Comparison of ENCODE assay signal across 28 cellular contexts in the genomic region with DNA sequence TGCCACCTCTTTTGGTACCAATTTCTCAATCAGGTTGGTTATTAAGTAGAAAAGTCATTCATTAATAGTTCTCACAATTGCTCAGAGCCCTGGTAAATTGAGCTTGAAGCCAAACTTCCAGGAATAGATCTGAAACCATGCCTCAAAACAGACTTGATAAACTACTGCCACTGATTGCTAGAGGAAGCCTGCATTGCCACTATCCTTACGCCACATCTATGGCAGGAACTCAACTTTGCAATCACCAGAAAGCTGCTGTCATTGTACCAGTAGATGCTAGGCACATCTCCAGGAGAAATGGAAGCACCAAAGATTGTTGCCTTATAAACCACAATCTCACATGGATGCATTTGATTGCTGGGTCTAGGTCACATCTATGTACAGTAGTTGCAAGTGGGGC.
"Had no signal": no experiment of that assay in that cellular context is flagged by ENCODE, and none has a peak within 500 bp of the region (broad histone marks: within the 10 kb centered on the region; RNA-seq: fewer than 3 reads in every experiment).

No MANE protein-coding gene starts in this region.

- H3K27me3 ChIP-seq: stomach, suprapubic skin, testis, thyroid gland, tibial artery, tibial nerve, transverse colon, upper lobe of left lung, upper lobe of right lung, uterus, vagina had no signal

- ATAC-seq: stimulated activated effector memory CD8-positive, alpha-beta T cell treated with anti-CD3 and anti-CD28 coated beads, Interleukin-12 subunit alpha, Interleukin-12 subunit beta, amount 100 ng/mL, for 72 hours; stimulated activated memory B cell treated with anti-CD40 and anti-IgM and Interleukin-4, amounts not matched to agents 10 μg/mL and 1 μg/mL and 100 μg/mL, for 72 hours; stimulated activated naive B cell treated with anti-CD40 and anti-IgM and Interleukin-4, amounts not matched to agents 10 μg/mL and 1 μg/mL and 100 μg/mL, for 72 hours; stimulated activated naive CD8-positive, alpha-beta T cell treated with anti-CD3 and anti-CD28 coated beads, Interleukin-15, amount 100 ng/mL, for 72 hours; stimulated activated naive CD8-positive, alpha-beta T cell treated with anti-CD3 and anti-CD28 coated beads, Interleukin-15, Interleukin-2, amounts not matched to agents 100 U/mL and 50 U/mL, for 24 hours; upper lobe of right lung had no signal

- H3K4me3 Mint-ChIP-seq: stimulated activated effector memory CD8-positive, alpha-beta T cell treated with anti-CD3 and anti-CD28 coated beads, Interleukin-12 subunit alpha, Interleukin-12 subunit beta, amount 100 ng/mL, for 72 hours; stimulated activated memory B cell treated with anti-CD40 and anti-IgM and Interleukin-4, amounts not matched to agents 10 μg/mL and 1 μg/mL and 100 μg/mL, for 72 hours; stimulated activated naive B cell treated with anti-CD40 and anti-IgM and Interleukin-4, amounts not matched to agents 10 μg/mL and 1 μg/mL and 100 μg/mL, for 72 hours; stimulated activated naive CD8-positive, alpha-beta T cell treated with anti-CD3 and anti-CD28 coated beads, Interleukin-15, amount 100 ng/mL, for 72 hours; stimulated activated naive CD8-positive, alpha-beta T cell treated with anti-CD3 and anti-CD28 coated beads, Interleukin-15, Interleukin-2, amounts not matched to agents 100 ng/mL and 50 ng/mL, for 24 hours; type B pancreatic cell had no signal

- H3K36me3 Mint-ChIP-seq: stimulated activated effector memory CD8-positive, alpha-beta T cell treated with anti-CD3 and anti-CD28 coated beads, Interleukin-12 subunit alpha, Interleukin-12 subunit beta, amount 100 ng/mL, for 72 hours; stimulated activated memory B cell treated with anti-CD40 and anti-IgM and Interleukin-4, amounts not matched to agents 10 μg/mL and 1 μg/mL and 100 μg/mL, for 72 hours; stimulated activated naive B cell treated with anti-CD40 and anti-IgM and Interleukin-4, amounts not matched to agents 10 μg/mL and 1 μg/mL and 100 μg/mL, for 72 hours; type B pancreatic cell had no signal

- H3K36me3 ChIP-seq: stomach, suprapubic skin, thoracic aorta, thyroid gland, tibial artery, tibial nerve, transverse colon, upper lobe of left lung, upper lobe of right lung, uterus, vagina had no signal

- H3K27me3 Mint-ChIP-seq: stimulated activated memory B cell treated with anti-CD40 and anti-IgM and Interleukin-4, amounts not matched to agents 10 μg/mL and 1 μg/mL and 100 μg/mL, for 72 hours; stimulated activated naive B cell treated with anti-CD40 and anti-IgM and Interleukin-4, amounts not matched to agents 10 μg/mL and 1 μg/mL and 100 μg/mL, for 72 hours; stimulated activated naive CD8-positive, alpha-beta T cell treated with anti-CD3 and anti-CD28 coated beads, Interleukin-15, amount 100 ng/mL, for 72 hours; stimulated activated naive CD8-positive, alpha-beta T cell treated with anti-CD3 and anti-CD28 coated beads, Interleukin-15, Interleukin-2, amounts not matched to agents 100 ng/mL and 50 ng/mL, for 24 hours; type B pancreatic cell had no signal

- DNase-seq: stimulated activated CD4-positive, alpha-beta T cell treated with anti-CD3 and anti-CD28 coated beads, Interleukin-2, amount 100 ng/mL, for 48 hours; stimulated activated CD4-positive, alpha-beta T cell treated with anti-CD3 and anti-CD28 coated beads, Interleukin-4, amount 100 ng/mL, for 1 hour; stimulated activated CD4-positive, alpha-beta T cell treated with anti-CD3 and anti-CD28 coated beads, Interleukin-4, amount 100 ng/mL, for 24 hours; stimulated activated CD4-positive, alpha-beta T cell treated with anti-CD3 and anti-CD28 coated beads, Interleukin-4, amount 100 ng/mL, for 4 hours; stimulated activated CD8-positive, alpha-beta memory T cell treated with anti-CD3 and anti-CD28 coated beads, Interleukin-4, amount 100 ng/mL, for 48 hours; stimulated activated naive B cell treated with anti-CD40 and anti-IgM and Interleukin-4, amounts not matched to agents 10 μg/mL and 1 μg/mL and 100 μg/mL, for 72 hours; stimulated activated naive CD4-positive, alpha-beta T cell; stimulated activated naive CD4-positive, alpha-beta T cell treated with Interleukin-2 at 50 U/mL for 16 hours; stimulated activated naive CD8-positive, alpha-beta T cell treated with anti-CD3 and anti-CD28 coated beads, Interleukin-15, amount 100 ng/mL, for 72 hours; stimulated activated naive CD8-positive, alpha-beta T cell treated with anti-CD3 and anti-CD28 coated beads, Interleukin-15, Interleukin-2, amounts not matched to agents 100 U/mL and 50 U/mL, for 24 hours; stomach; substantia nigra; testis; thyroid gland; tibial artery; transverse colon; trophoblast cell; upper lobe of left lung; upper lobe of right lung; uterus had no signal

- H3K27ac Mint-ChIP-seq: stimulated activated effector memory CD8-positive, alpha-beta T cell treated with anti-CD3 and anti-CD28 coated beads, Interleukin-12 subunit alpha, Interleukin-12 subunit beta, amount 100 ng/mL, for 72 hours; stimulated activated memory B cell treated with anti-CD40 and anti-IgM and Interleukin-4, amounts not matched to agents 10 μg/mL and 1 μg/mL and 100 μg/mL, for 72 hours; stimulated activated naive B cell treated with anti-CD40 and anti-IgM and Interleukin-4, amounts not matched to agents 10 μg/mL and 1 μg/mL and 100 μg/mL, for 72 hours; stimulated activated naive CD8-positive, alpha-beta T cell treated with anti-CD3 and anti-CD28 coated beads, Interleukin-15, amount 100 ng/mL, for 72 hours; stimulated activated naive CD8-positive, alpha-beta T cell treated with anti-CD3 and anti-CD28 coated beads, Interleukin-15, Interleukin-2, amounts not matched to agents 100 ng/mL and 50 ng/mL, for 24 hours; type B pancreatic cell had no signal

- H3K4me1 Mint-ChIP-seq: stimulated activated effector memory CD8-positive, alpha-beta T cell treated with anti-CD3 and anti-CD28 coated beads, Interleukin-12 subunit alpha, Interleukin-12 subunit beta, amount 100 ng/mL, for 72 hours; stimulated activated memory B cell treated with anti-CD40 and anti-IgM and Interleukin-4, amounts not matched to agents 10 μg/mL and 1 μg/mL and 100 μg/mL, for 72 hours; stimulated activated naive B cell treated with anti-CD40 and anti-IgM and Interleukin-4, amounts not matched to agents 10 μg/mL and 1 μg/mL and 100 μg/mL, for 72 hours; stimulated activated naive CD8-positive, alpha-beta T cell treated with anti-CD3 and anti-CD28 coated beads, Interleukin-15, amount 100 ng/mL, for 72 hours had no signal

- H3K4me3 ChIP-seq: stomach, suprapubic skin, testis, thoracic aorta, thyroid gland, tibial artery, tibial nerve, transverse colon, upper lobe of left lung, upper lobe of right lung, uterus, vagina had no signal

- H3K9me3 ChIP-seq: suprapubic skin, testis, thoracic aorta, thyroid gland, tibial artery, tibial nerve, transverse colon, upper lobe of left lung, upper lobe of right lung, uterus, vagina had no signal

- H3K9me3 Mint-ChIP-seq: stimulated activated effector memory CD8-positive, alpha-beta T cell treated with anti-CD3 and anti-CD28 coated beads, Interleukin-12 subunit alpha, Interleukin-12 subunit beta, amount 100 ng/mL, for 72 hours; stimulated activated memory B cell treated with anti-CD40 and anti-IgM and Interleukin-4, amounts not matched to agents 10 μg/mL and 1 μg/mL and 100 μg/mL, for 72 hours; stimulated activated naive CD8-positive, alpha-beta T cell treated with anti-CD3 and anti-CD28 coated beads, Interleukin-15, amount 100 ng/mL, for 72 hours; stimulated activated naive CD8-positive, alpha-beta T cell treated with anti-CD3 and anti-CD28 coated beads, Interleukin-15, Interleukin-2, amounts not matched to agents 100 ng/mL and 50 ng/mL, for 24 hours; type B pancreatic cell had no signal

- H3K4me1 ChIP-seq: stomach, suprapubic skin, testis, thyroid gland, tibial artery, tibial nerve, transverse colon, upper lobe of left lung, upper lobe of right lung, uterus, vagina had no signal

- H3K27ac ChIP-seq: stomach, suprapubic skin, testis, thoracic aorta, thyroid gland, tibial artery, tibial nerve, transverse colon, upper lobe of left lung, upper lobe of right lung, uterus, vagina had no signal
